Comparison of ENCODE assay signal across 14 cellular contexts in genomic region chr3:136350132-136350531, GRCh38.
DNase-seq lines count a peak whose midpoint lies in the region; ATAC-seq, FAIRE-seq and TF ChIP-seq lines count a peak whose summit lies in the region.
"Had no signal": no experiment of that assay in that cellular context is flagged by ENCODE, and none has a peak within 500 bp of the region (broad histone marks: within the 10 kb centered on the region; RNA-seq: fewer than 3 reads in every experiment).

No MANE protein-coding gene starts in this region.

- FAIRE-seq in HTR-8/SVneo (lab: Jason Lieb, UNC) = peak; percentile 68

- H3K36me3 ChIP-seq in mesodermal cell (ENCODE audit: control insufficient read depth, insufficient read depth, low read length) = peaks cover 6% of the 10 kb centered on the region

- ATAC-seq in GM19397 (IDR thresholded peaks at IDR 0.05; ENCODE audit: unreplicated experiment) (no peak), GM18505 (IDR thresholded peaks at IDR 0.05; ENCODE audit: unreplicated experiment) (no peak)
- ATAC-seq: activated T-cell treated with anti-CD3 and anti-CD28 coated beads, Interleukin-2, amount 50 U/mL, for 72 hours; stimulated activated naive B cell treated with anti-CD40 and anti-IgM and Interleukin-4, amounts not matched to agents 10 μg/mL and 1 μg/mL and 100 μg/mL, for 72 hours had no signal

- peak overlapping the region; percentile 61 for H3K27ac ChIP-seq in mesodermal cell (ENCODE audit: low read depth, low read length, severe bottlenecking)

- POLR2A ChIA-PET in AG04449 (lab: Yijun Ruan, JAX) = interaction anchor here (0.9 to 1.2 kb wide), 5 partner anchors 14 to 512 kb away, joined by 3 to 7 read pairs (median 3); partner anchors contain the start of genes MSL2, NCK1 and STAG1

- CTCF ChIA-PET in AG04449 (lab: Yijun Ruan, JAX) = interaction anchor here (0.7 to 4.1 kb wide), 8 partner anchors 9 to 649 kb away, joined by 3 to 18 read pairs (median 6); partner anchors contain the start of gene STAG1

- H3K4me1 ChIP-seq in mesodermal cell (ENCODE audit: control insufficient read depth, insufficient read depth, low read length, poor library complexity, severe bottlenecking) = peaks cover 17% of the 10 kb centered on the region

- H3K4me3 ChIP-seq in AG04449 (ENCODE audit: low read depth, low read length) (no peak overlapping the region; the same call in 1 of the 2 replicates), epithelial cell of esophagus (ENCODE audit: low read length) (no peak overlapping the region), mesodermal cell (ENCODE audit: extremely low read depth, insufficient read depth, low read length, poor library complexity, severe bottlenecking) (no peak overlapping the region)

- no peak for TF ChIP-seq POLR2A in GM18505 (IDR thresholded peaks at IDR 0.05; ENCODE audit: borderline replicate concordance, extremely low read depth, insufficient read depth, insufficient read length)

- no CpG with 5 or more reads among the region's 1 CpG for WGBS in mesodermal cell (ENCODE audit: insufficient coverage in 2 of 2), 2 experiments

- TF ChIP-seq CTCF in AG04449 (IDR thresholded peaks at IDR 0.05; ENCODE audit: insufficient read depth, low read length, missing control alignments) (no peak), epithelial cell of esophagus (IDR thresholded peaks at IDR 0.05; ENCODE audit: insufficient read depth, low read depth, low read length, missing control alignments) (no peak)

- H3K9me3 ChIP-seq in mesodermal cell (ENCODE audit: control insufficient read depth, low read length) = no peaks in the 10 kb centered on the region

- DNase-seq in AG04449 (ENCODE audit: low read depth, low spot score) (peak; percentile 86), HTR-8/SVneo (ENCODE audit: insufficient read length, low spot score) (peak; percentile 61), epithelial cell of esophagus (ENCODE audit: low read depth) (peak; percentile 92), nucleus accumbens (lab: John Stamatoyannopoulos, UW) (no peak), T-helper 1 cell (no peak)
- DNase-seq: activated T-cell treated with anti-CD3 and anti-CD28 coated beads, Interleukin-2, amount 50 U/mL, for 72 hours; dermis blood vessel endothelial cell; MM.1S; stimulated activated CD4-positive, alpha-beta T cell treated with anti-CD3 and anti-CD28 coated beads, Interleukin-12 subunit alpha, Interleukin-12 subunit beta, amount 100 ng/mL, for 4 hours; stimulated activated naive B cell treated with anti-CD40 and anti-IgM and Interleukin-4, amounts not matched to agents 10 μg/mL and 1 μg/mL and 100 μg/mL, for 72 hours; T-helper 9 cell had no signal

Comparison
In these comparisons a context has a peak if more than half of its experiments do, and no peak if none do; other contexts are left out.
1. DNase-seq: peak in AG04449 (single experiment), HTR-8/SVneo (single experiment) and epithelial cell of esophagus (single experiment); none in nucleus accumbens (0 of 56) and T-helper 1 cell (0 of 5).